ENCODE assay signal across 10 cellular contexts in the genomic region with DNA sequence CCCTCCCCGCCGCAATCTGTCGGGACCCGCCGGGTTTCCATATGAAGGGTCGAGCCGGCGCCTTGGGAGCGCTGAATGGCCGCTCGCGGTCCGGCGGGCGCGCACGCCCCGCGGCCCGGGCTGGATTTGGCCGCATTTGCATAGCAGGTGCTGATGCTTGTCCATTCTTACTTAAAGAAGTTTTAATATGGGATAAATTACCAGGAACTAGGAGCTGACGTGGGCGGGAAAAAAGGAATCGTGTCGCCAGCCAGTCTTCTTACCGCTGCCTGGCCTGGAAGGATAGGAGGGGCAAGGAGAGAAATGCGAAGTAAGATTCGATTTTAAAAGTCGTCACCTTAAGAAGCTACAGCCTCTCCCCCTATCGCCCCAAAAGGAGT. TPM values are rescaled to one million over a fixed set of nuclear protein-coding genes. Genes with fewer than 3 reads are reported as not detected.
DNase-seq lines count a peak whose midpoint lies in the region; ATAC-seq and TF ChIP-seq lines count a peak whose summit lies in the region.
"Had no signal": no experiment of that assay in that cellular context is flagged by ENCODE, and none has a peak within 500 bp of the region (broad histone marks: within the 10 kb centered on the region; RNA-seq: fewer than 3 reads in every experiment).

No MANE protein-coding gene starts in this region.

- peak overlapping the region; percentile 60 for H3K27ac Mint-ChIP-seq in T-helper 17 cell

- no peaks in the 10 kb centered on the region for H3K36me3 ChIP-seq in ES-I3 (ENCODE audit: insufficient read depth, low read length)
- no peaks in the 10 kb centered on the region for H3K36me3 ChIP-seq in A673 (ENCODE audit: insufficient read depth, low read length, poor library complexity, severe bottlenecking)

- H3K27me3 Mint-ChIP-seq in T-helper 17 cell, result peaks cover 92% of the 10 kb centered on the region

- peak overlapping the region; percentile 90 for H3K4me3 Mint-ChIP-seq in T-helper 17 cell

- peaks cover 12% of the 10 kb centered on the region for H3K36me3 Mint-ChIP-seq in T-helper 17 cell (ENCODE audit: low read depth)

- peak overlapping the region; percentile 40; the same call in 1 of the 2 replicates for H3K9ac ChIP-seq in ES-I3 (ENCODE audit: low read depth, low read length)

- H3K4me3 ChIP-seq in right cardiac atrium (ENCODE audit: low read length) (peak overlapping the region; percentile 73), A673 (ENCODE audit: low read depth, low read length, poor library complexity, severe bottlenecking) (no peak overlapping the region)

- DNase-seq in T-helper 17 cell (no peak), right cardiac atrium (no peak), retina (peak; percentile 78), HK-2 (ENCODE audit: unreplicated experiment) (no peak), HT-29 (ENCODE audit: low spot score) (no peak), A673 (ENCODE audit: low spot score) (no peak)
- DNase-seq: effector CD8-positive, alpha-beta T cell; NCI-H1694 treated with DMSO at 0.1 percent for 48 hours had no signal

- H3K27me3 ChIP-seq in right cardiac atrium (ENCODE audit: control insufficient read depth, insufficient read depth), result no peaks in the 10 kb centered on the region
- H3K27me3 ChIP-seq in A673 (replicated peaks; ENCODE audit: insufficient read depth, low read depth, low read length, poor library complexity), result peaks cover 99% of the 10 kb centered on the region

- POLR2A ChIA-PET in A673 (lab: Charles Lee; ENCODE audit: low non-redundant PET), result no interaction called here

- H3K27ac ChIP-seq in right cardiac atrium (ENCODE audit: low read length), result no peak overlapping the region
- H3K27ac ChIP-seq in A673 (ENCODE audit: low read depth, low read length, poor library complexity, severe bottlenecking), result no peak overlapping the region

- intact Hi-C loops in right cardiac atrium (cut with DNase I), result no loop called here
- intact Hi-C loops in A673 (cut with micrococcal nuclease; ENCODE audit: unreplicated experiment), result no loop called here

- 13% methylated on average over 30 of the region's 30 CpGs for WGBS in right cardiac atrium

- H3K4me1 Mint-ChIP-seq in T-helper 17 cell, result peaks cover 15% of the 10 kb centered on the region

- TF ChIP-seq CTCF in A673 (conservative IDR thresholded peaks at IDR 0.05; ENCODE audit: low read depth, low read length), result no peak

- H3K9me3 ChIP-seq in ES-I3 (ENCODE audit: control insufficient read depth, insufficient read depth, low read length) (no peaks in the 10 kb centered on the region), T-helper 17 cell (ENCODE audit: control insufficient read depth, low read length, poor library complexity, severe bottlenecking) (peaks cover 4% of the 10 kb centered on the region), right cardiac atrium (ENCODE audit: control insufficient read depth, low read length) (no peaks in the 10 kb centered on the region), A673 (ENCODE audit: low read depth, low read length, poor library complexity, severe bottlenecking) (no peaks in the 10 kb centered on the region)

- H3K4me1 ChIP-seq in ES-I3 (ENCODE audit: insufficient read depth, low read length), result peaks cover 8% of the 10 kb centered on the region
- H3K4me1 ChIP-seq in right cardiac atrium (ENCODE audit: control insufficient read depth, insufficient read depth, low read length), result no peaks in the 10 kb centered on the region
- peaks cover 6% of the 10 kb centered on the region for H3K4me1 ChIP-seq in A673 (ENCODE audit: insufficient read depth, low read length, poor library complexity, severe bottlenecking)

- ATAC-seq in T-helper 17 cell, result no peak
- ATAC-seq in right cardiac atrium, result no peak
- ATAC-seq in GM21717 (IDR thresholded peaks at IDR 0.05; ENCODE audit: unreplicated experiment), result no peak

- CTCF ChIA-PET in A673 (lab: Charles Lee), result no interaction called here

- BruUV-seq in A673 (replicated peaks; lab: Mats Ljungman, UMichigan), result no TSS peak

RNA-seq across cellular contexts. Expression of a gene that starts 8.9 kb away (rescaled TPM):
- not detected for total RNA-seq in T-helper 17 cell
- total RNA-seq in right cardiac atrium, result not detected
- polyA plus RNA-seq in right cardiac atrium, result not detected
- total RNA-seq in HT-29 (2014; rRNA removed; shearing (Covaris generic)), result not detected in 2 replicates
- not detected in 2 replicates for total RNA-seq in A673 (2021)

RNA-seq across cellular contexts. Expression of a gene that starts 34.1 kb away (rescaled TPM):
- not detected for total RNA-seq in T-helper 17 cell
- total RNA-seq in right cardiac atrium, result 1 to 10 TPM in 1 of 4 donors, under 1 TPM in 1, not detected in 2; 0.85 to 8.9 TPM
- polyA plus RNA-seq in right cardiac atrium, result 4.5 TPM
- not detected in 2 replicates for total RNA-seq in HT-29 (2014; rRNA removed; shearing (Covaris generic))
- total RNA-seq in A673 (2021), result 0.17 TPM in 1 of 2 replicates, not detected in the other
